Comparison of ENCODE assay signal across 8 cellular contexts in genomic region chr1:200150721-200151120, GRCh38.
DNase-seq lines count a peak whose midpoint lies in the region; ATAC-seq, FAIRE-seq and TF ChIP-seq lines count a peak whose summit lies in the region.

No MANE protein-coding gene starts in this region.

- H3K36me3 ChIP-seq in neuronal stem cell (replicated peaks in 1 of 2; ENCODE audit: control insufficient read depth in 2 of 2, insufficient read depth in 2 of 2, low read length in 2 of 2) (no peaks in the 10 kb centered on the region), ascending aorta (no peaks in the 10 kb centered on the region)

- H3K4me1 ChIP-seq in neuronal stem cell (ENCODE audit: control insufficient read depth in 2 of 2, insufficient read depth in 1 of 2, low read depth in 1 of 2, low read length in 2 of 2), result peaks cover 0 to 1% of the 10 kb centered on the region in 2 donors
- H3K4me1 ChIP-seq in ascending aorta, result no peaks in the 10 kb centered on the region

- no peak overlapping the region for H4K8ac ChIP-seq in neuronal stem cell (ENCODE audit: low read depth, low read length)

- H2BK15ac ChIP-seq in neuronal stem cell (ENCODE audit: low read length), result no peak overlapping the region

- FAIRE-seq in D721Med (lab: Jason Lieb, UNC), result no peak

- H3K79me1 ChIP-seq in neuronal stem cell (ENCODE audit: low read depth, low read length), result no peaks in the 10 kb centered on the region

- no peak overlapping the region for H3K14ac ChIP-seq in neuronal stem cell (ENCODE audit: low read length)

- peak; percentile 35 for ATAC-seq in GM18909 (IDR thresholded peaks at IDR 0.05; ENCODE audit: poor library complexity, unreplicated experiment)
- peak; percentile 32 for ATAC-seq in HG03558 (IDR thresholded peaks at IDR 0.05; ENCODE audit: extremely low read depth, unreplicated experiment)

- H3K36me3 Mint-ChIP-seq in activated naive CD8-positive, alpha-beta T cell, result no peaks in the 10 kb centered on the region

- H3K4me1 Mint-ChIP-seq in activated naive CD8-positive, alpha-beta T cell (ENCODE audit: low read depth), result peaks cover 45% of the 10 kb centered on the region

- H3K27me3 Mint-ChIP-seq in activated naive CD8-positive, alpha-beta T cell, result no peaks in the 10 kb centered on the region

- H3K4me3 ChIP-seq in AG09309 (ENCODE audit: control insufficient read depth, low read depth, low read length), result no peak overlapping the region
- H3K4me3 ChIP-seq in neuronal stem cell (ENCODE audit: low read length in 2 of 2), result no peak overlapping the region
- no peak overlapping the region for H3K4me3 ChIP-seq in ascending aorta

- no CpG with 5 or more reads among the region's 4 CpGs for WGBS in neuronal stem cell (ENCODE audit: extremely low coverage in 2 of 2, insufficient read length in 2 of 2, insufficient replicate concordance in 1 of 2), 2 donors

- intact Hi-C loops in ascending aorta (cut with DNase I), result no loop called here

- no peak overlapping the region for H3K4ac ChIP-seq in neuronal stem cell (ENCODE audit: low read length)

- no peak overlapping the region for H2BK5ac ChIP-seq in neuronal stem cell (ENCODE audit: low read length)

- H3K9ac ChIP-seq in neuronal stem cell (ENCODE audit: low read depth, low read length, poor library complexity), result no peak overlapping the region

- H2AK5ac ChIP-seq in neuronal stem cell (ENCODE audit: low read depth, low read length), result no peak overlapping the region

- no peak overlapping the region for H2BK12ac ChIP-seq in neuronal stem cell (ENCODE audit: low read length)

- H2AFZ ChIP-seq in neuronal stem cell (ENCODE audit: low read length), result peak overlapping the region; percentile 67

- no peaks in the 10 kb centered on the region for H3K9me3 Mint-ChIP-seq in activated naive CD8-positive, alpha-beta T cell (ENCODE audit: low read depth)

- H3K27ac Mint-ChIP-seq in activated naive CD8-positive, alpha-beta T cell, result peak overlapping the region; percentile 90

- no peak overlapping the region for H3K18ac ChIP-seq in neuronal stem cell (ENCODE audit: low read length)

- no peak overlapping the region for H3K4me2 ChIP-seq in neuronal stem cell (ENCODE audit: insufficient read depth, low read length, poor library complexity, severe bottlenecking)

- H3K27ac ChIP-seq in neuronal stem cell (replicated peaks; ENCODE audit: low read length) (no peak overlapping the region), ascending aorta (no peak overlapping the region)

- H3K27me3 ChIP-seq in neuronal stem cell (ENCODE audit: control insufficient read depth in 3 of 3, insufficient read depth in 3 of 3, low read depth in 1 of 3, low read length in 3 of 3) (no peaks in the 10 kb centered on the region), ascending aorta (no peaks in the 10 kb centered on the region)

- no peak overlapping the region for H3K23ac ChIP-seq in neuronal stem cell (ENCODE audit: low read depth, low read length, poor library complexity)

- H3K9me3 ChIP-seq in neuronal stem cell (replicated peaks in 1 of 2; ENCODE audit: control insufficient read depth in 2 of 2, insufficient read depth in 1 of 2, low read depth in 1 of 2, low read length in 2 of 2) (peaks cover 0 to 5% of the 10 kb centered on the region in 2 donors), ascending aorta (no peaks in the 10 kb centered on the region)

- TF ChIP-seq CTCF in AG09309 (IDR thresholded peaks at IDR 0.05; ENCODE audit: control insufficient read depth, insufficient read depth, low read depth, low read length, missing control alignments) (no peak), ascending aorta (IDR thresholded peaks at IDR 0.05) (no peak), D721Med (IDR thresholded peaks at IDR 0.05; ENCODE audit: insufficient read depth, missing control alignments) (no peak)

- DNase-seq in AG09309 (ENCODE audit: low read depth) (peak; percentile 33), neuronal stem cell (ENCODE audit: low spot score) (no peak), KG1 (lab: John Stamatoyannopoulos, UW) (no peak), ascending aorta (ENCODE audit: low spot score in 2 of 2) (no peak), D721Med (ENCODE audit: insufficient read length, low spot score) (no peak)

- H4K91ac ChIP-seq in neuronal stem cell (ENCODE audit: low read depth, low read length, poor library complexity), result no peak overlapping the region

- no peak overlapping the region for H2BK120ac ChIP-seq in neuronal stem cell (ENCODE audit: low read depth, low read length)

- H3K4me3 Mint-ChIP-seq in activated naive CD8-positive, alpha-beta T cell, result no peak overlapping the region
